18 cellular contexts compared by ENCODE assay signal in the genomic region with DNA sequence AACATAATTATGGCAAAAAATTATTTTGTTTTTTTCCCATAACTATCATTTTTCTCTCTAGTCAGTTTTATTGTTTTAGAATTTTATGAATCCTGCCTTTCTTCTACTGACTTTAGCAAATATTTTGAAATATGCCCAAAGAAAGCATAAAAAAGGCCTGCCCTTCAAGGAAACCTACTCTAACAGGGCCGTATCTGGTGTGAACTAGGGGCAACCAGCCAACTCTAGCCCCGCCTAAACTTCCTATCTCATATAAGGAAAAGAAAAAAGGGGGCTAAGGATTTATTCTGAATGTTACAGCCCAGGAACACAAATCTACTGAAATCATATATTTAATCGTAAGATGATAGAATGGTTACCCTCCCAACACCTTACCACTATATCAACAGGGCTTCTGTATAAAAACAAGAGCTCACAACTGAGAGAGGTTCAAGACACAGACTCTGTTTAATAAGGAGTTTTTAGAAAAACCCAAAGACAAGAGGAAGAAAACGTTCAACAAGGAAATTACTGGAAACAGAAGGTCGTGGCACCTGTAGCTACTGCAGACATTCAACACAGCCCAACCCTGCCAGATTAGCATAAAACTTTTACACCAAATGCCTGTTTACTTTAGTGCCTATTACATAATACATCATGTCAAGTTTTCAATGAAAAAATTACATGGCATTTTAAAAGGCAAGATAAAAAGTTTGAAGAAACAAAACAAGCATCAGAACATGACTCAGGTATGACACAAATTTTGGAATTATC. TPM values are rescaled to one million over a fixed set of nuclear protein-coding genes. Genes with fewer than 3 reads are reported as not detected.
"Had no signal": no experiment of that assay in that cellular context is flagged by ENCODE, and none has a peak within 500 bp of the region (broad histone marks: within the 10 kb centered on the region; RNA-seq: fewer than 3 reads in every experiment).

No MANE protein-coding gene starts in this region.

- H3K27me3 ChIP-seq: SJCRH30, transverse colon had no signal

- H3K4me1 ChIP-seq: prostate gland, SJCRH30, transverse colon had no signal

- H3K27ac ChIP-seq: prostate gland, SJCRH30, transverse colon had no signal

- H3K9me3 ChIP-seq: prostate gland, transverse colon had no signal

- H3K4me3 ChIP-seq: prostate gland, SJCRH30, transverse colon had no signal

- ATAC-seq: activated CD8-positive, alpha-beta T cell treated with anti-CD3 and anti-CD28 coated beads, Interleukin-2, amount 10 ng/mL, durations not matched to agents 7 days and 5 days; effector memory CD8-positive, alpha-beta T cell; stimulated activated effector memory CD8-positive, alpha-beta T cell treated with anti-CD3 and anti-CD28 coated beads, Interleukin-12 subunit alpha, Interleukin-12 subunit beta, amount 100 ng/mL, for 72 hours had no signal

- DNase-seq: activated CD4-positive, alpha-beta T cell treated with anti-CD3 and anti-CD28 coated beads, Interleukin-2, amount 10 ng/mL, durations not matched to agents 24 days and 14 days; activated CD4-positive, CD25-positive, alpha-beta regulatory T cell; activated CD8-positive, alpha-beta memory T cell treated with anti-CD3 and anti-CD28 coated beads, Interleukin-2, amount 50 U/mL, for 48 hours; activated CD8-positive, alpha-beta T cell treated with anti-CD3 and anti-CD28 coated beads, Interleukin-2, amount 10 ng/mL, durations not matched to agents 7 days and 5 days; activated naive CD8-positive, alpha-beta T cell treated with anti-CD3 and anti-CD28 coated beads for 36 hours; amygdala; cerebellar nuclear complex; effector memory CD8-positive, alpha-beta T cell; hippocampal formation; kidney; occipital lobe; SJCRH30; stimulated activated CD4-positive, alpha-beta T cell treated with anti-CD3 and anti-CD28 coated beads, Interleukin-12 subunit alpha, Interleukin-12 subunit beta, amount 100 ng/mL, for 4 hours; transverse colon had no signal

- H3K36me3 ChIP-seq: prostate gland, SJCRH30, transverse colon had no signal

RNA-seq across cellular contexts. Expression of gene EPYC, which starts 12.9 kb away (rescaled TPM):
- total RNA-seq: activated CD4-positive, alpha-beta T cell treated with anti-CD3 and anti-CD28 coated beads, Interleukin-2, amount 10 ng/mL, durations not matched to agents 24 days and 14 days; activated CD8-positive, alpha-beta T cell treated with anti-CD3 and anti-CD28 coated beads, Interleukin-2, amount 10 ng/mL, durations not matched to agents 7 days and 5 days; activated naive CD8-positive, alpha-beta T cell treated with anti-CD3 and anti-CD28 coated beads for 36 hours; epithelial cell of proximal tubule; kidney; liver; occipital lobe; prostate gland; SJCRH30; transverse colon had no signal

RNA-seq across cellular contexts. Expression of gene KERA, which starts 40.1 kb away (rescaled TPM):
- total RNA-seq: activated CD4-positive, alpha-beta T cell treated with anti-CD3 and anti-CD28 coated beads, Interleukin-2, amount 10 ng/mL, durations not matched to agents 24 days and 14 days; activated CD8-positive, alpha-beta T cell treated with anti-CD3 and anti-CD28 coated beads, Interleukin-2, amount 10 ng/mL, durations not matched to agents 7 days and 5 days; activated naive CD8-positive, alpha-beta T cell treated with anti-CD3 and anti-CD28 coated beads for 36 hours; epithelial cell of proximal tubule; kidney; liver; prostate gland; SJCRH30; transverse colon had no signal
